17 cellular contexts compared by ENCODE assay signal in the genomic region with DNA sequence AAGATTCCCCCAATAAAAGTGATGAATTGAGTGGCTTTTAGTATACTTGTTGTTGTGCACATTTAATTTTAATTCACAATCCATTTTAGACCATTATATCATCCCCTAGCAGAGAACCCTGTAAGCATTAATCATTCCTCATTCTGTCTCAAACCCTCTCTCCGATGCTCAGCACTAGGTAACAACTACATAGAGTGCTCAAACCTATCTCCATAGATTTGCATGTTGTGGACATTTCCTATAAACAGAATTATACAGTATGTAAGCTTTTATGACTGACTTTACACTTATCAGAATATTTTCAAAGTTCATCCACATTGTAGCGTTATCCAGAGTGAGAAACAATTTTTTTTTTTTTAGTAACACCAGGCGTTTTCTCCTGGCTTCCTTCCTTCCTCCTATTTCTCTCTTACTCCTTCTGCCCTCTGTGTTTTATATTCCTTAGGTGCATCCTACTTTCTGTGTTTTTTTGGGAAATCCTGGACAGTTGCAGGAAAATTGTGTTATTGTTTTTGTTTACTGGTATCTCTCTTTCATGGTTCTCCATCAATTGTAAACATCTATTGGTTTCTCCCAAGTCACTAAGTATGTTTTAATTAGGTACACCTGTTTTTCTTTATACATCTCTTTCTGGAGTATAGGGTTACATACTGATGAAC.
DNase-seq lines count a peak whose midpoint lies in the region; ATAC-seq and TF ChIP-seq lines count a peak whose summit lies in the region.
"Had no signal": no experiment of that assay in that cellular context is flagged by ENCODE, and none has a peak within 500 bp of the region (broad histone marks: within the 10 kb centered on the region; RNA-seq: fewer than 3 reads in every experiment).

No MANE protein-coding gene starts in this region.

- in situ Hi-C loops in gastrocnemius medialis (cut with MboI; ENCODE audit: low sequenced_read_pairs in 4 of 4): no loop called here

- ATAC-seq in right cardiac atrium (peak; percentile 9 to 12), left ventricle myocardium superior (no peak), gastrocnemius medialis (no peak), HG03432 (IDR thresholded peaks at IDR 0.05; ENCODE audit: unreplicated experiment) (no peak), HG03139 (IDR thresholded peaks at IDR 0.05; ENCODE audit: unreplicated experiment) (no peak)

- H3K27ac ChIP-seq in right cardiac atrium (ENCODE audit: low read length) (no peak overlapping the region), gastrocnemius medialis (no peak overlapping the region)
- H3K27ac ChIP-seq: PC-9 had no signal

- TF ChIP-seq POLR2A in gastrocnemius medialis (IDR thresholded peaks at IDR 0.05): no peak

- no peaks in the 10 kb centered on the region for H3K4me1 ChIP-seq in right cardiac atrium (ENCODE audit: control insufficient read depth, insufficient read depth, low read length)
- H3K4me1 ChIP-seq in gastrocnemius medialis: no peaks in the 10 kb centered on the region

- H3K27me3 ChIP-seq in right cardiac atrium (ENCODE audit: control insufficient read depth, insufficient read depth) (peaks cover 12% of the 10 kb centered on the region), gastrocnemius medialis (peaks cover 3 to 23% (median 14%) of the 10 kb centered on the region in 3 donors)

- H3K36me3 ChIP-seq in gastrocnemius medialis: no peaks in the 10 kb centered on the region

- intact Hi-C loops in right cardiac atrium (cut with DNase I): no loop called here
- intact Hi-C loops in left ventricle myocardium superior (cut with micrococcal nuclease): no loop called here
- intact Hi-C loops in gastrocnemius medialis (cut with DNase I; ENCODE audit: low total_unique reads): no loop called here

- 34% methylated on average over 3 of the region's 3 CpGs for WGBS in right cardiac atrium

- H3K9me3 ChIP-seq in right cardiac atrium (ENCODE audit: control insufficient read depth, low read length) (peaks cover 9% of the 10 kb centered on the region), gastrocnemius medialis (no peaks in the 10 kb centered on the region)

- H3K4me3 ChIP-seq in right cardiac atrium (ENCODE audit: low read length) (no peak overlapping the region), gastrocnemius medialis (no peak overlapping the region)
- H3K4me3 ChIP-seq: PC-9 had no signal

- DNase-seq in right cardiac atrium (no peak), left ventricle myocardium superior (no peak), SW480 (ENCODE audit: low spot score) (peak; percentile 96), kidney tubule cell (ENCODE audit: low spot score) (peak; percentile 59), D341Med (ENCODE audit: low spot score) (no peak), gastrocnemius medialis (no peak)
- DNase-seq: activated gamma-delta T cell; anterior cingulate cortex; CD8-positive, alpha-beta memory T cell; foreskin melanocyte; GOT3; mesendoderm; NCI-H524 treated with DMSO at 0.1 percent for 48 hours; T-helper 1 cell had no signal

- no peak for TF ChIP-seq CTCF in gastrocnemius medialis (IDR thresholded peaks at IDR 0.05 in 4 of 5, conservative IDR thresholded peaks at IDR 0.05 in 1 of 5)

Comparison
In these comparisons a context has a peak if more than half of its experiments do, and no peak if none do; other contexts are left out.
1. ATAC-seq: peak in right cardiac atrium (2 of 2); none in left ventricle myocardium superior (single experiment), gastrocnemius medialis (0 of 2), HG03432 (single experiment) and HG03139 (single experiment).
2. DNase-seq: peak in SW480 (single experiment) and kidney tubule cell (single experiment); none in right cardiac atrium (0 of 3), left ventricle myocardium superior (single experiment), D341Med (single experiment) and gastrocnemius medialis (0 of 2).